8 cellular contexts compared by ENCODE assay signal in genomic region chr2:167293172-167293781, GRCh38. TPM values are rescaled to one million over a fixed set of nuclear protein-coding genes. Genes with fewer than 3 reads are reported as not detected.
A peak's percentile ranks its signal among the peaks of the same experiment; 100 is the strongest.
DNase-seq lines count a peak whose midpoint lies in the region; ATAC-seq and TF ChIP-seq lines count a peak whose summit lies in the region.

No MANE protein-coding gene starts in this region.

- peak overlapping the region; percentile 92 for H3K4me3 Mint-ChIP-seq in endothelial cell (ENCODE audit: unreplicated experiment)

- no peaks in the 10 kb centered on the region for H3K4me1 ChIP-seq in mucosa of descending colon (ENCODE audit: low read depth)
- H3K4me1 ChIP-seq in uterus = peaks cover 0 to 8% of the 10 kb centered on the region in 2 donors

- POLR2A ChIA-PET in RWPE1 (lab: Yijun Ruan, JAX; ENCODE audit: low non-redundant PET) = no interaction called here

- H3K27ac ChIP-seq in RWPE1 (no peak overlapping the region), uterus (peak overlapping the region in 1 of 2 donors; percentile 70)

- H3K36me3 Mint-ChIP-seq in endothelial cell (ENCODE audit: low read depth, unreplicated experiment) = no peaks in the 10 kb centered on the region

- intact Hi-C loops in mucosa of descending colon (cut with DNase I, micrococcal nuclease) = loop anchor here in 1 of 2 donors (10.0 kb wide), 1 partner anchor 92 kb away; no protein-coding TSS in a partner anchor
- intact Hi-C loops in uterus (cut with DNase I; ENCODE audit: low total_unique reads) = no loop called here

- no peak for TF ChIP-seq CTCF in RWPE1 (conservative IDR thresholded peaks at IDR 0.05; ENCODE audit: low read depth)
- no peak for TF ChIP-seq CTCF in endothelial cell (IDR thresholded peaks at IDR 0.05; ENCODE audit: unreplicated experiment)
- no peak for TF ChIP-seq CTCF in mucosa of descending colon (IDR thresholded peaks at IDR 0.05)
- no peak for TF ChIP-seq CTCF in uterus (IDR thresholded peaks at IDR 0.05)

- CTCF ChIA-PET in RWPE1 (lab: Yijun Ruan, JAX) = no interaction called here

- no peaks in the 10 kb centered on the region for H3K9me3 Mint-ChIP-seq in endothelial cell (ENCODE audit: unreplicated experiment)

- H3K27me3 Mint-ChIP-seq in endothelial cell (ENCODE audit: unreplicated experiment) = peaks cover 3% of the 10 kb centered on the region

- H3K4me1 Mint-ChIP-seq in endothelial cell (ENCODE audit: unreplicated experiment) = peaks cover 7% of the 10 kb centered on the region

- no peak for TF ChIP-seq POLR2A in uterus (IDR thresholded peaks at IDR 0.05)

- no peaks in the 10 kb centered on the region for H3K36me3 ChIP-seq in mucosa of descending colon (ENCODE audit: low read depth)
- no peaks in the 10 kb centered on the region for H3K36me3 ChIP-seq in uterus

- H3K27me3 ChIP-seq in uterus = peaks cover 0 to 20% of the 10 kb centered on the region in 2 donors

- DNase-seq in stimulated activated CD4-positive, alpha-beta T cell treated with anti-CD3 and anti-CD28 coated beads, Interleukin-1b, Interleukin-23, amount 100 ng/mL, for 48 hours = peak; percentile 1
- DNase-seq in stimulated activated CD4-positive, alpha-beta T cell treated with anti-CD3 and anti-CD28 coated beads, Interleukin-4, amount 100 ng/mL, for 1 hour = no peak
- peak; percentile 2 for DNase-seq in RWPE1 (ENCODE audit: low spot score)
- DNase-seq in endothelial cell (ENCODE audit: low spot score) = peak; percentile 26
- peak; percentile 33 to 62 (median 62) for DNase-seq in mucosa of descending colon
- DNase-seq in uterus = peak in 1 of 2 donors; percentile 15

- ATAC-seq in HG02943 (IDR thresholded peaks at IDR 0.05; ENCODE audit: low read depth, unreplicated experiment) = peak; percentile 24
- ATAC-seq in mucosa of descending colon = peak; percentile 50
- no peak for ATAC-seq in GM18519 (IDR thresholded peaks at IDR 0.05; ENCODE audit: low FRiP score, unreplicated experiment)

- no peak overlapping the region for H3K27ac Mint-ChIP-seq in endothelial cell (ENCODE audit: unreplicated experiment)

- no peaks in the 10 kb centered on the region for H3K9me3 ChIP-seq in mucosa of descending colon
- no peaks in the 10 kb centered on the region for H3K9me3 ChIP-seq in uterus

- peak overlapping the region; percentile 54 for H3K4me3 ChIP-seq in mucosa of descending colon
- H3K4me3 ChIP-seq in uterus = peak overlapping the region; percentile 51 to 74

RNA-seq across cellular contexts. Expression of gene B3GALT1, which starts 0.5 kb away (rescaled TPM):
- 3.2 TPM for total RNA-seq in endothelial cell (ENCODE audit: unreplicated experiment)
- total RNA-seq in mucosa of descending colon = 10 to 100 TPM in 1 of 3 donors, 1 to 10 TPM in 2; 7.6 to 25.6 (median 7.8) TPM
- 1 to 10 TPM in 1 of 4 donors, under 1 TPM in 2, not detected in 1; 0.18 to 2.1 (median 0.77) TPM for total RNA-seq in uterus
